In the genomic region with DNA sequence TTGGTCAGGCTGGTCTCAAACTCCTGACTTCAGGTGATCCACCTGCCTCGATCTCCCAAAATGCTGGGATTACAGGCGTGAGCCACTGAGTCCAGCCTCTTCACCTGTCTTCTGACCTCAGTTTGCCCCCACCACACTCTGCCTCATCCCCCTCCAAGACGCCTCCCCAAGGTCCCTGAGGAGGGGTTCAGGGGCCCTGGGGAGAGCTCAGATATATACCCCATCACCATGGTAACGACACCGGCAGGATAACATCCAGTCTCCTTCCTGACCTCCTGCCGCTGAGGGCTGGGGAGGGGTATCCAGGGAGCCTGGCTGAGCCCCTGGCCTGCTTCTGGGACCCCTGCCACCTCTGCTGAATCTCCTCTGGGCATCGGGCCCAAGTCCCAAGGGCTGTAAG, we compare ENCODE assay signal across 9 cellular contexts. TPM values are rescaled to one million over a fixed set of nuclear protein-coding genes. Genes with fewer than 3 reads are reported as not detected.
"Had no signal": no experiment of that assay in that cellular context is flagged by ENCODE, and none has a peak within 500 bp of the region (broad histone marks: within the 10 kb centered on the region; RNA-seq: fewer than 3 reads in every experiment).

No MANE protein-coding gene starts in this region.

- H3K9me3 Mint-ChIP-seq: activated naive CD4-positive, alpha-beta T cell treated with anti-CD3 and anti-CD28 coated beads, Interleukin-2, amount 50 U/mL, for 24 hours; T-cell had no signal

- H3K36me3 Mint-ChIP-seq: T-cell had no signal

- H3K27me3 ChIP-seq: ascending aorta, body of pancreas had no signal

- H3K27ac ChIP-seq: ascending aorta, body of pancreas, RWPE1 had no signal

- FAIRE-seq: bronchial epithelial cell had no signal

- H3K9me3 ChIP-seq: ascending aorta, body of pancreas had no signal

- H3K4me3 Mint-ChIP-seq: activated CD8-positive, alpha-beta T cell treated with anti-CD3 and anti-CD28 coated beads, Interleukin-2, amount 10 ng/mL, durations not matched to agents 7 days and 5 days had no signal

- H3K4me3 ChIP-seq: ascending aorta, body of pancreas had no signal

- H3K36me3 ChIP-seq: ascending aorta, WERI-Rb-1 had no signal

- H3K4me1 ChIP-seq: ascending aorta had no signal

- H3K27ac Mint-ChIP-seq: activated CD8-positive, alpha-beta T cell treated with anti-CD3 and anti-CD28 coated beads, Interleukin-2, amount 10 ng/mL, durations not matched to agents 7 days and 5 days; activated naive CD4-positive, alpha-beta T cell treated with anti-CD3 and anti-CD28 coated beads, Interleukin-2, amount 50 U/mL, for 24 hours; T-cell had no signal

- DNase-seq: NCI-H1436 treated with DMSO at 0.1 percent for 48 hours had no signal

RNA-seq across cellular contexts. Expression of gene PSD2, which starts 19.7 kb away (rescaled TPM):
- total RNA-seq: activated CD8-positive, alpha-beta T cell treated with anti-CD3 and anti-CD28 coated beads, Interleukin-2, amount 10 ng/mL, durations not matched to agents 7 days and 5 days; ascending aorta had no signal
